8 cellular contexts compared by ENCODE assay signal in genomic region chr9:117414906-117415583, GRCh38. TPM values are rescaled to one million over a fixed set of nuclear protein-coding genes. Genes with fewer than 3 reads are reported as not detected.
DNase-seq lines count a peak whose midpoint lies in the region; TF ChIP-seq lines count a peak whose summit lies in the region.

ASTN2 (minus strand) TSS chr9:117415057; CDS start chr9:117414938, 119 bp downstream.

- no peak for TF ChIP-seq CTCF in GM12875 (IDR thresholded peaks at IDR 0.05; ENCODE audit: borderline replicate concordance, insufficient read depth, low read depth, low read length)
- TF ChIP-seq CTCF in VCaP (conservative IDR thresholded peaks at IDR 0.05) = no peak

- H3K4me1 ChIP-seq in iPS DF 6.9 (ENCODE audit: control insufficient read depth, insufficient read depth, low read length) (peaks cover 3% of the 10 kb centered on the region; the same call in 1 of the 2 replicates), skeletal muscle satellite cell (ENCODE audit: control insufficient read depth, insufficient read depth, low read length) (peaks cover 9% of the 10 kb centered on the region)

- DNase-seq in iPS DF 6.9 (ENCODE audit: low read depth, low spot score) (no peak), SHP77 treated with DMSO at 0.1 percent for 48 hours (lab: John Stamatoyannopoulos, UW) (no peak), NK-92 (lab: John Stamatoyannopoulos, UW; ENCODE audit: unreplicated experiment) (no peak), DMS114 treated with DMSO at 0.1 percent for 48 hours (lab: John Stamatoyannopoulos, UW; ENCODE audit: unreplicated experiment) (no peak), NCI-H1417 treated with DMSO at 0.1 percent for 48 hours (lab: John Stamatoyannopoulos, UW) (no peak)

- H3K27ac ChIP-seq in VCaP (peak within 1 kb of the TSS; percentile 90), iPS DF 6.9 (ENCODE audit: low read length) (no peak within 1 kb of the TSS)

- H3K9me3 ChIP-seq in iPS DF 6.9 (ENCODE audit: control insufficient read depth, insufficient read depth, low read length) (no peaks in the 10 kb centered on the region), skeletal muscle satellite cell (replicated peaks; ENCODE audit: low read length) (no peaks in the 10 kb centered on the region)

- WGBS in iPS DF 6.9 (ENCODE audit: insufficient coverage, insufficient read length) = no CpG with 5 or more reads among the region's 53 CpGs

- H3K4me2 ChIP-seq in skeletal muscle satellite cell (ENCODE audit: low read length) = peak within 1 kb of the TSS; percentile 85

- peak within 1 kb of the TSS; percentile 59 for H3K4me3 ChIP-seq in GM12875 (ENCODE audit: low read depth, low read length)
- peak within 1 kb of the TSS; percentile 52 for H3K4me3 ChIP-seq in iPS DF 6.9 (ENCODE audit: low read length)
- H3K4me3 ChIP-seq in skeletal muscle satellite cell (ENCODE audit: low read length) = peak within 1 kb of the TSS; percentile 66

- no peak within 1 kb of the TSS for H3K9ac ChIP-seq in skeletal muscle satellite cell (ENCODE audit: low read depth, low read length)

- H3K27me3 ChIP-seq in iPS DF 6.9 (ENCODE audit: control insufficient read depth, insufficient read depth, low read length) (peaks cover 44% of the 10 kb centered on the region), skeletal muscle satellite cell (ENCODE audit: control insufficient read depth, insufficient read depth, low read length) (peaks cover 58% of the 10 kb centered on the region)

- H3K36me3 ChIP-seq in iPS DF 6.9 (ENCODE audit: control insufficient read depth, insufficient read depth, low read length) (no peaks in the 10 kb centered on the region), skeletal muscle satellite cell (ENCODE audit: insufficient read depth, low read length) (no peaks in the 10 kb centered on the region)

RNA-seq across cellular contexts. Expression of gene ASTN2, which starts in this region (rescaled TPM):
- total RNA-seq in skeletal muscle satellite cell (2012; rRNA removed) = 8.9 and 10.0 TPM in 2 replicates
